ENCODE assay signal across 8 cellular contexts in genomic region chr7:142853739-142854504, GRCh38. TPM values are rescaled to one million over a fixed set of nuclear protein-coding genes. Genes with fewer than 3 reads are reported as not detected.
DNase-seq lines count a peak whose midpoint lies in the region; ATAC-seq, FAIRE-seq and TF ChIP-seq lines count a peak whose summit lies in the region.

No MANE protein-coding gene starts in this region.

- peak; percentile 92 for TF ChIP-seq CTCF in VCaP (conservative IDR thresholded peaks at IDR 0.05)
- peak; percentile 88 for TF ChIP-seq CTCF in bronchial epithelial cell (IDR thresholded peaks at IDR 0.05; ENCODE audit: insufficient read depth, low read length, severe bottlenecking)

- FAIRE-seq in bronchial epithelial cell (lab: Jason Lieb, UNC), result no peak

- DNase-seq in DMS153 treated with DMSO at 0.1 percent for 48 hours (lab: John Stamatoyannopoulos, UW; ENCODE audit: unreplicated experiment) (peak; percentile 35), DMS153 (lab: John Stamatoyannopoulos, UW) (no peak), MV-4-11 (lab: John Stamatoyannopoulos, UW) (peak; percentile 81), bronchial epithelial cell (ENCODE audit: low read depth) (peak; percentile 61), iris pigment epithelial cell (ENCODE audit: low read depth) (peak; percentile 61)
- DNase-seq in stimulated activated CD4-positive, alpha-beta T cell treated with anti-CD3 and anti-CD28 coated beads, Interleukin-12 subunit alpha, Interleukin-12 subunit beta, amount 100 ng/mL, for 4 hours, result peak; percentile 53

- peak overlapping the region; percentile 71 for H3K4me3 ChIP-seq in bronchial epithelial cell (ENCODE audit: low read depth, low read length)

- peak; percentile 84 for ATAC-seq in HG02610 (IDR thresholded peaks at IDR 0.05; ENCODE audit: unreplicated experiment)

- H3K27ac ChIP-seq in VCaP, result peak overlapping the region; percentile 97

- no peaks in the 10 kb centered on the region for H3K36me3 ChIP-seq in bronchial epithelial cell (ENCODE audit: control insufficient read depth, insufficient read depth, low read length)

- H3K27me3 ChIP-seq in bronchial epithelial cell (ENCODE audit: control insufficient read depth, insufficient read depth, low read length), result no peaks in the 10 kb centered on the region

RNA-seq across cellular contexts. Expression of gene EPHB6, which starts 1.0 kb away (rescaled TPM):
- under 0.01 and 0.77 TPM in 2 replicates for total RNA-seq in bronchial epithelial cell

RNA-seq across cellular contexts. Expression of gene TRPV6, which starts 31.6 kb away (rescaled TPM):
- under 0.01 and 0.26 TPM in 2 replicates for total RNA-seq in bronchial epithelial cell
